Comparison of ENCODE assay signal across 17 cellular contexts in the genomic region with DNA sequence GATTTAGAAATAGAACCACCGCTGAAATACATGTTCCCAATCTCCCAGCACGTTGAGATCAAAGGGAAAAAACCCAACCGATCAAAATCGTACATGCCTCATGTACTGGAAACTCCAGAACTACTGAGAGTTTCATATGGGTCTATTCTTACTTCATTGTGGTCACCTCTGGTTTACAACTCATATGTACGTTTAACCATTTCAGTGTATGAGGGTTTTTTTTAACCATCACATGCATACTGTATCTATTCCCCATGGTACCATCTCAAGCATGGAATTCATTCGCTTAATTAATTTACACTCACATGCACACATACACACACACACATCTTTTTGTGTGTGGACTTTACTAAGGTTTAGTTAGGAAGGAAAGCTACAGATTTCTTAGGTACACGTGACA. TPM values are rescaled to one million over a fixed set of nuclear protein-coding genes. Genes with fewer than 3 reads are reported as not detected.
DNase-seq lines count a peak whose midpoint lies in the region; ATAC-seq, FAIRE-seq and TF ChIP-seq lines count a peak whose summit lies in the region.
"Had no signal": no experiment of that assay in that cellular context is flagged by ENCODE, and none has a peak within 500 bp of the region (broad histone marks: within the 10 kb centered on the region; RNA-seq: fewer than 3 reads in every experiment).

No MANE protein-coding gene starts in this region.

- H3K27ac ChIP-seq in Peyer's patch: peak overlapping the region in 1 of 4 donors; percentile 4
- H3K27ac ChIP-seq: BLaER1 treated with 17β-estradiol and CSF1 and Interleukin-3, amounts not matched to agents 10 nM and 100 nM; suprapubic skin had no signal

- peak; percentile 95 for FAIRE-seq in GM12891 (lab: Jason Lieb, UNC)

- H3K4me3 ChIP-seq in Peyer's patch: no peak overlapping the region
- H3K4me3 ChIP-seq: BLaER1 treated with 17β-estradiol and CSF1 and Interleukin-3, amounts not matched to agents 10 nM and 100 nM; suprapubic skin had no signal

- ATAC-seq in GM19043 (IDR thresholded peaks at IDR 0.05; ENCODE audit: low read depth, unreplicated experiment) (peak; percentile 55), HG02678 (IDR thresholded peaks at IDR 0.05; ENCODE audit: unreplicated experiment) (peak; percentile 50), HG03457 (IDR thresholded peaks at IDR 0.05; ENCODE audit: unreplicated experiment) (peak; percentile 49), esophagus mucosa (no peak)
- ATAC-seq: naive thymus-derived CD8-positive, alpha-beta T cell; Right ventricle myocardium inferior had no signal

- DNase-seq in GM12891 (ENCODE audit: insufficient read length, low spot score) (no peak), Peyer's patch (no peak), NCI-H526 treated with DMSO at 0.1 percent for 48 hours (lab: John Stamatoyannopoulos, UW) (no peak)
- no peak for DNase-seq in central memory CD4-positive, alpha-beta T cell
- DNase-seq: activated CD4-positive, alpha-beta T cell treated with anti-CD3 and anti-CD28 coated beads, Interleukin-2, amount 50 U/mL, for 1 hour; immature natural killer cell; naive thymus-derived CD8-positive, alpha-beta T cell; NCI-H1930 had no signal

- no peak for TF ChIP-seq CTCF in Peyer's patch (IDR thresholded peaks at IDR 0.05)

- no peaks in the 10 kb centered on the region for H3K36me3 ChIP-seq in Peyer's patch
- H3K36me3 ChIP-seq: BLaER1 treated with 17β-estradiol and CSF1 and Interleukin-3, amounts not matched to agents 10 nM and 100 nM; suprapubic skin had no signal

- H3K4me1 ChIP-seq in Peyer's patch: no peaks in the 10 kb centered on the region
- H3K4me1 ChIP-seq: suprapubic skin had no signal

- no peaks in the 10 kb centered on the region for H3K27me3 ChIP-seq in Peyer's patch
- H3K27me3 ChIP-seq: BLaER1 treated with 17β-estradiol and CSF1 and Interleukin-3, amounts not matched to agents 10 nM and 100 nM; suprapubic skin had no signal

- TF ChIP-seq POLR2A in GM12891 (IDR thresholded peaks at IDR 0.05; ENCODE audit: low read depth, low read length) (no peak), Peyer's patch (IDR thresholded peaks at IDR 0.05) (no peak)

- H3K9me3 ChIP-seq in Peyer's patch: no peaks in the 10 kb centered on the region
- H3K9me3 ChIP-seq: BLaER1 treated with 17β-estradiol and CSF1 and Interleukin-3, amounts not matched to agents 10 nM and 100 nM; suprapubic skin had no signal

TF ChIP-seq in GM12891, 5 proteins besides CTCF, POLR2A, EP300 and RAD21:
- TF ChIP-seq POLR2AphosphoS5 (IDR thresholded peaks at IDR 0.05; ENCODE audit: low read depth, low read length) (no peak), TAF1 (IDR thresholded peaks at IDR 0.05; ENCODE audit: low read depth, low read length) (no peak), PAX5 (IDR thresholded peaks at IDR 0.05; ENCODE audit: insufficient read depth, low read length, severe bottlenecking) (no peak), SPI1 (IDR thresholded peaks at IDR 0.05; ENCODE audit: low read depth, low read length) (no peak), POU2F2 (IDR thresholded peaks at IDR 0.05; ENCODE audit: low read depth, low read length) (0 out of 2 replicates have a peak, but pooled peaks have one; percentile 38)
TF ChIP-seq in GM12891: peak in this region for 1.

RNA-seq across cellular contexts. Expression of a gene that starts 46.0 kb away (rescaled TPM):
- polyA plus RNA-seq in GM12891 (2012; ENCODE audit: low read depth, missing spikeins): 3.5 TPM
- total RNA-seq in Peyer's patch (1 to 10 TPM in 1 of 4 donors, under 1 TPM in 1, not detected in 2; 0.13 to 4.1 TPM), esophagus mucosa (0.08 TPM)
- total RNA-seq: epithelial cell of proximal tubule; HT1080; naive thymus-derived CD8-positive, alpha-beta T cell; Right ventricle myocardium inferior had no signal
- polyA plus RNA-seq: naive thymus-derived CD8-positive, alpha-beta T cell had no signal
